In the genomic region with DNA sequence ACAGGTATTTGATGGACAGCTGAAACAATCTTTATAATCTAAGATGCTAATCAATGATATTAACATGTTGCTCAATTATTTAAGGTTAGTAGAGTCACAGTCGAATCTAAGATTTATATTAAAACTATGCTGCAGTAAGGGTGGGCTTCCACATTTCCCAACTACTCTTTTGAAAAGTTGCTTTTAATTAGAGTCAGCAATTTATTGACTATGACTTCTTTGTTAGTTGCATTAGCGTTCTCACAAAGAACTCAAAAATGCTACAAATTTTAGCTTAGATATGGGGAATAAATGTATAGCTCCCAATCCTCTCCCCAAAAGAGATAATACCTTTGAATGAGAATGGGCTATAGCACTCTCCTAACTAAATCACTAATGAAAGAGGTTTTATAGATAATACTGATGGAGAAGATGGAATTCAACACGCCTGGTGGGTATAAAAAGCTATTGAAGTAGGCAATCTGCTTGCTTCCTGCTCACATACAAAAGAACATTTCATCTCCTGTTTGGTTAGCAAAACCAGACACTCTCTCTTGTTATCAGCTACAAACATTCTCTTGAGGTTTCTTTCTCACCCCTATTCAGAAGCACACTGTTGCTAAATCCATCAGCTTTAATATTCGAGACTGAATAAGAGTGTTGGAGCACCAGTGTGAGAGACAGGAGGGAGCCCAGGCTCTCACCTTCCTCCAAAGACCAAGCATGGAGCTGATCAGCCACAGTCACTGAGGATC, we compare ENCODE assay signal across 1 cellular context.
TF ChIP-seq lines count a peak whose summit lies in the region.

No MANE protein-coding gene starts in this region.

TF ChIP-seq in GM23338, 12 proteins besides CTCF, POLR2A, EP300 and RAD21 (continued from another document):
- TF ChIP-seq, protein P1, sequence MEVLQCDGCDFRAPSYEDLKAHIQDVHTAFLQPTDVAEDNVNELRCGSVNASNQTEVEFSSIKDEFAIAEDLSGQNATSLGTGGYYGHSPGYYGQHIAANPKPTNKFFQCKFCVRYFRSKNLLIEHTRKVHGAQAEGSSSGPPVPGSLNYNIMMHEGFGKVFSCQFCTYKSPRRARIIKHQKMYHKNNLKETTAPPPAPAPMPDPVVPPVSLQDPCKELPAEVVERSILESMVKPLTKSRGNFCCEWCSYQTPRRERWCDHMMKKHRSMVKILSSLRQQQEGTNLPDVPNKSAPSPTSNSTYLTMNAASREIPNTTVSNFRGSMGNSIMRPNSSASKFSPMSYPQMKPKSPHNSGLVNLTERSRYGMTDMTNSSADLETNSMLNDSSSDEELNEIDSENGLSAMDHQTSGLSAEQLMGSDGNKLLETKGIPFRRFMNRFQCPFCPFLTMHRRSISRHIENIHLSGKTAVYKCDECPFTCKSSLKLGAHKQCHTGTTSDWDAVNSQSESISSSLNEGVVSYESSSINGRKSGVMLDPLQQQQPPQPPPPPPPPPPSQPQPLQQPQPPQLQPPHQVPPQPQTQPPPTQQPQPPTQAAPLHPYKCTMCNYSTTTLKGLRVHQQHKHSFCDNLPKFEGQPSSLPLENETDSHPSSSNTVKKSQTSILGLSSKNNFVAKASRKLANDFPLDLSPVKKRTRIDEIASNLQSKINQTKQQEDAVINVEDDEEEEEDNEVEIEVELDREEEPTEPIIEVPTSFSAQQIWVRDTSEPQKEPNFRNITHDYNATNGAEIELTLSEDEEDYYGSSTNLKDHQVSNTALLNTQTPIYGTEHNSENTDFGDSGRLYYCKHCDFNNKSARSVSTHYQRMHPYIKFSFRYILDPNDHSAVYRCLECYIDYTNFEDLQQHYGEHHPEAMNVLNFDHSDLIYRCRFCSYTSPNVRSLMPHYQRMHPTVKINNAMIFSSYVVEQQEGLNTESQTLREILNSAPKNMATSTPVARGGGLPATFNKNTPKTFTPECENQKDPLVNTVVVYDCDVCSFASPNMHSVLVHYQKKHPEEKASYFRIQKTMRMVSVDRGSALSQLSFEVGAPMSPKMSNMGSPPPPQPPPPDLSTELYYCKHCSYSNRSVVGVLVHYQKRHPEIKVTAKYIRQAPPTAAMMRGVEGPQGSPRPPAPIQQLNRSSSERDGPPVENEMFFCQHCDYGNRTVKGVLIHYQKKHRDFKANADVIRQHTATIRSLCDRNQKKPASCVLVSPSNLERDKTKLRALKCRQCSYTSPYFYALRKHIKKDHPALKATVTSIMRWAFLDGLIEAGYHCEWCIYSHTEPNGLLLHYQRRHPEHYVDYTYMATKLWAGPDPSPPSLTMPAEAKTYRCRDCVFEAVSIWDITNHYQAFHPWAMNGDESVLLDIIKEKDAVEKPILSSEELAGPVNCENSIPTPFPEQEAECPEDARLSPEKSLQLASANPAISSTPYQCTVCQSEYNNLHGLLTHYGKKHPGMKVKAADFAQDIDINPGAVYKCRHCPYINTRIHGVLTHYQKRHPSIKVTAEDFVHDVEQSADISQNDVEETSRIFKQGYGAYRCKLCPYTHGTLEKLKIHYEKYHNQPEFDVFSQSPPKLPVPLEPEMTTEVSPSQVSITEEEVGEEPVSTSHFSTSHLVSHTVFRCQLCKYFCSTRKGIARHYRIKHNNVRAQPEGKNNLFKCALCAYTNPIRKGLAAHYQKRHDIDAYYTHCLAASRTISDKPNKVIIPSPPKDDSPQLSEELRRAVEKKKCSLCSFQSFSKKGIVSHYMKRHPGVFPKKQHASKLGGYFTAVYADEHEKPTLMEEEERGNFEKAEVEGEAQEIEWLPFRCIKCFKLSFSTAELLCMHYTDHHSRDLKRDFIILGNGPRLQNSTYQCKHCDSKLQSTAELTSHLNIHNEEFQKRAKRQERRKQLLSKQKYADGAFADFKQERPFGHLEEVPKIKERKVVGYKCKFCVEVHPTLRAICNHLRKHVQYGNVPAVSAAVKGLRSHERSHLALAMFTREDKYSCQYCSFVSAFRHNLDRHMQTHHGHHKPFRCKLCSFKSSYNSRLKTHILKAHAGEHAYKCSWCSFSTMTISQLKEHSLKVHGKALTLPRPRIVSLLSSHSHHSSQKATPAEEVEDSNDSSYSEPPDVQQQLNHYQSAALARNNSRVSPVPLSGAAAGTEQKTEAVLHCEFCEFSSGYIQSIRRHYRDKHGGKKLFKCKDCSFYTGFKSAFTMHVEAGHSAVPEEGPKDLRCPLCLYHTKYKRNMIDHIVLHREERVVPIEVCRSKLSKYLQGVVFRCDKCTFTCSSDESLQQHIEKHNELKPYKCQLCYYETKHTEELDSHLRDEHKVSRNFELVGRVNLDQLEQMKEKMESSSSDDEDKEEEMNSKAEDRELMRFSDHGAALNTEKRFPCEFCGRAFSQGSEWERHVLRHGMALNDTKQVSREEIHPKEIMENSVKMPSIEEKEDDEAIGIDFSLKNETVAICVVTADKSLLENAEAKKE (CRISPR knock-in tag; IDR thresholded peaks at IDR 0.05), result no peak
